1 cellular context compared by ENCODE assay signal in the genomic region with DNA sequence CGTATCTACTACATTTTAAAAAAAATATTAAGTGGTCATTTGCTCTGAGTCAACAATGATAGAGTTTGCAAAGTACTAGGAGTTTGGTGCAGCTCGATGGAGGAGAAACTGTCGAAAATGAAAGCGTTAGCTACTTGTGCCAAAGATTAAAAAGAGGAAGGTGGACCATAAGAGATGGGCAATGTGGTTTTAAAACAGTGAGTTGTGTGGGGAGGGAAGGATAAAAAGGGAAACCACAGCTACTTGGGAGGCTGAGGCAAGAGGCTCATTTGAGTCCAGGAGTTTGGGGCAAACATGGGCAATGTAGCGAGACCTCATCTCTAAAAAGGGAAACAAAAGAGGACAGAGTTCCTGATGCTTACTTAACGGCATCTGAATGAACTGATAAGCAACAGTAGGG.
A peak's percentile ranks its signal among the peaks of the same experiment; 100 is the strongest.
TF ChIP-seq lines count a peak whose summit lies in the region.

No MANE protein-coding gene starts in this region.

TF ChIP-seq in GM12878, 131 proteins besides CTCF, POLR2A, EP300 and RAD21 (continued from another document):
- TF ChIP-seq, protein P1, sequence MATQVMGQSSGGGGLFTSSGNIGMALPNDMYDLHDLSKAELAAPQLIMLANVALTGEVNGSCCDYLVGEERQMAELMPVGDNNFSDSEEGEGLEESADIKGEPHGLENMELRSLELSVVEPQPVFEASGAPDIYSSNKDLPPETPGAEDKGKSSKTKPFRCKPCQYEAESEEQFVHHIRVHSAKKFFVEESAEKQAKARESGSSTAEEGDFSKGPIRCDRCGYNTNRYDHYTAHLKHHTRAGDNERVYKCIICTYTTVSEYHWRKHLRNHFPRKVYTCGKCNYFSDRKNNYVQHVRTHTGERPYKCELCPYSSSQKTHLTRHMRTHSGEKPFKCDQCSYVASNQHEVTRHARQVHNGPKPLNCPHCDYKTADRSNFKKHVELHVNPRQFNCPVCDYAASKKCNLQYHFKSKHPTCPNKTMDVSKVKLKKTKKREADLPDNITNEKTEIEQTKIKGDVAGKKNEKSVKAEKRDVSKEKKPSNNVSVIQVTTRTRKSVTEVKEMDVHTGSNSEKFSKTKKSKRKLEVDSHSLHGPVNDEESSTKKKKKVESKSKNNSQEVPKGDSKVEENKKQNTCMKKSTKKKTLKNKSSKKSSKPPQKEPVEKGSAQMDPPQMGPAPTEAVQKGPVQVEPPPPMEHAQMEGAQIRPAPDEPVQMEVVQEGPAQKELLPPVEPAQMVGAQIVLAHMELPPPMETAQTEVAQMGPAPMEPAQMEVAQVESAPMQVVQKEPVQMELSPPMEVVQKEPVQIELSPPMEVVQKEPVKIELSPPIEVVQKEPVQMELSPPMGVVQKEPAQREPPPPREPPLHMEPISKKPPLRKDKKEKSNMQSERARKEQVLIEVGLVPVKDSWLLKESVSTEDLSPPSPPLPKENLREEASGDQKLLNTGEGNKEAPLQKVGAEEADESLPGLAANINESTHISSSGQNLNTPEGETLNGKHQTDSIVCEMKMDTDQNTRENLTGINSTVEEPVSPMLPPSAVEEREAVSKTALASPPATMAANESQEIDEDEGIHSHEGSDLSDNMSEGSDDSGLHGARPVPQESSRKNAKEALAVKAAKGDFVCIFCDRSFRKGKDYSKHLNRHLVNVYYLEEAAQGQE (IDR thresholded peaks at IDR 0.05; ENCODE audit: low read depth, low read length): no peak
- TF ChIP-seq TCF7 (IDR thresholded peaks at IDR 0.05; ENCODE audit: borderline replicate concordance) (no peak), CBX3 (IDR thresholded peaks at IDR 0.05; ENCODE audit: borderline replicate concordance, low read depth) (no peak), ZNF217 (IDR thresholded peaks at IDR 0.05) (0 out of 2 replicates have a peak, but pooled peaks have one; percentile 28), NBN (IDR thresholded peaks at IDR 0.05) (peak; percentile 56; the same call in 1 of the 2 replicates), IKZF2 (IDR thresholded peaks at IDR 0.05) (peak; percentile 85), MTA2 (IDR thresholded peaks at IDR 0.05; ENCODE audit: low read depth) (peak; percentile 58; the same call in 1 of the 2 replicates), TBL1XR1 (IDR thresholded peaks at IDR 0.05; ENCODE audit: low read depth, low read length) (no peak), SMARCA5 (IDR thresholded peaks at IDR 0.05) (peak; percentile 46), IKZF1 (conservative IDR thresholded peaks at IDR 0.05) (peak; percentile 71), SUZ12 (IDR thresholded peaks at IDR 0.05; ENCODE audit: unreplicated experiment) (no peak), SIX5 (IDR thresholded peaks at IDR 0.05; ENCODE audit: low read depth, low read length, severe bottlenecking) (no peak), KDM1A (IDR thresholded peaks at IDR 0.05; ENCODE audit: borderline replicate concordance) (no peak)
- TF ChIP-seq, protein P2, sequence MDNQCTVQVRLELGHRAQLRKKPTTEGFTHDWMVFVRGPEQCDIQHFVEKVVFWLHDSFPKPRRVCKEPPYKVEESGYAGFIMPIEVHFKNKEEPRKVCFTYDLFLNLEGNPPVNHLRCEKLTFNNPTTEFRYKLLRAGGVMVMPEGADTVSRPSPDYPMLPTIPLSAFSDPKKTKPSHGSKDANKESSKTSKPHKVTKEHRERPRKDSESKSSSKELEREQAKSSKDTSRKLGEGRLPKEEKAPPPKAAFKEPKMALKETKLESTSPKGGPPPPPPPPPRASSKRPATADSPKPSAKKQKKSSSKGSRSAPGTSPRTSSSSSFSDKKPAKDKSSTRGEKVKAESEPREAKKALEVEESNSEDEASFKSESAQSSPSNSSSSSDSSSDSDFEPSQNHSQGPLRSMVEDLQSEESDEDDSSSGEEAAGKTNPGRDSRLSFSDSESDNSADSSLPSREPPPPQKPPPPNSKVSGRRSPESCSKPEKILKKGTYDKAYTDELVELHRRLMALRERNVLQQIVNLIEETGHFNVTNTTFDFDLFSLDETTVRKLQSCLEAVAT (IDR thresholded peaks at IDR 0.05): peak; percentile 69
TF ChIP-seq in GM12878: peak in this region for 15.
